In genomic region chr1:110478241-110478640, GRCh38 we compare ENCODE assay signal across 38 cellular contexts. TPM values are rescaled to one million over a fixed set of nuclear protein-coding genes. Genes with fewer than 3 reads are reported as not detected.
"Had no signal": no experiment of that assay in that cellular context is flagged by ENCODE, and none has a peak within 500 bp of the region (broad histone marks: within the 10 kb centered on the region; RNA-seq: fewer than 3 reads in every experiment).

No MANE protein-coding gene starts in this region.

- H3K27me3 ChIP-seq: heart right ventricle, right lobe of liver, uterus had no signal

- H3K27ac ChIP-seq: breast epithelium, esophagus muscularis mucosa, heart right ventricle, neutrophil, right lobe of liver, thoracic aorta, uterus had no signal

- H3K36me3 Mint-ChIP-seq: activated naive CD4-positive, alpha-beta T cell treated with anti-CD3 and anti-CD28 coated beads, Interleukin-2, amount 50 U/mL, for 24 hours had no signal

- ATAC-seq: activated CD8-positive, alpha-beta T cell treated with anti-CD3 and anti-CD28 coated beads for 36 hours; activated naive CD8-positive, alpha-beta T cell treated with anti-CD3 and anti-CD28 coated beads, Interleukin-2, amount 50 U/mL, for 24 hours; activated T-cell treated with anti-CD3 and anti-CD28 coated beads, Interleukin-2, amount 50 U/mL, for 4 hours; activated T-helper 17 cell treated with anti-CD3 and anti-CD28 coated beads, Interleukin-2, amount 50 U/mL, for 72 hours; T-helper 17 cell had no signal

- H3K4me1 Mint-ChIP-seq: activated B cell treated with CpG ODN at 0.5 μM for 24 hours; central memory CD8-positive, alpha-beta T cell; nephron had no signal

- H3K9me3 Mint-ChIP-seq: activated B cell treated with CpG ODN at 0.5 μM for 24 hours; activated CD8-positive, alpha-beta T cell treated with anti-CD3 and anti-CD28 coated beads for 36 hours; activated naive CD4-positive, alpha-beta T cell treated with anti-CD3 and anti-CD28 coated beads, Interleukin-2, amount 50 U/mL, for 24 hours; activated naive CD8-positive, alpha-beta T cell treated with anti-CD3 and anti-CD28 coated beads, Interleukin-2, amount 50 U/mL, for 24 hours; activated T-cell treated with anti-CD3 and anti-CD28 coated beads, Interleukin-2, amount 50 U/mL, for 4 hours; activated T-helper 17 cell treated with anti-CD3 and anti-CD28 coated beads, Interleukin-2, amount 50 U/mL, for 72 hours; central memory CD8-positive, alpha-beta T cell; nephron had no signal

- H3K4me1 ChIP-seq: breast epithelium, right lobe of liver, uterus had no signal

- DNase-seq: activated B cell treated with CpG ODN at 0.5 μM for 24 hours; activated CD4-positive, alpha-beta T cell treated with anti-CD3 and anti-CD28 coated beads, Interleukin-2, amount 50 U/mL, for 1 hour; activated gamma-delta T cell treated with Interleukin-2 at 50 U/mL for 16 hours; activated naive CD8-positive, alpha-beta T cell treated with anti-CD3 and anti-CD28 coated beads, Interleukin-2, amount 50 U/mL, for 24 hours; activated T-cell treated with anti-CD3 and anti-CD28 coated beads, Interleukin-2, amount 50 U/mL, for 4 hours; amygdala; dermis blood vessel endothelial cell; effector CD4-positive, alpha-beta T cell; foreskin melanocyte; heart right ventricle; left ventricle myocardium superior; mucosa of descending colon; right lobe of liver; stimulated activated CD4-positive, alpha-beta T cell treated with anti-CD3 and anti-CD28 coated beads, Interleukin-12 subunit alpha, Interleukin-12 subunit beta, amount 100 ng/mL, for 4 hours; stimulated activated CD4-positive, alpha-beta T cell treated with anti-CD3 and anti-CD28 coated beads, Interleukin-4, amount 100 ng/mL, for 1 hour; stimulated activated naive CD8-positive, alpha-beta T cell treated with anti-CD3 and anti-CD28 coated beads, Interleukin-15, Interleukin-2, amounts not matched to agents 100 U/mL and 50 U/mL, for 24 hours; T-helper 17 cell; T1000; trophoblast cell; uterus had no signal

- H3K9me3 ChIP-seq: breast epithelium, esophagus muscularis mucosa, heart right ventricle, mucosa of descending colon, neutrophil, right lobe of liver, thoracic aorta, uterus had no signal

- H3K36me3 ChIP-seq: breast epithelium, esophagus muscularis mucosa, heart right ventricle, neutrophil, right lobe of liver, thoracic aorta, uterus had no signal

- H3K4me3 Mint-ChIP-seq: activated B cell treated with CpG ODN at 0.5 μM for 24 hours; activated CD8-positive, alpha-beta T cell treated with anti-CD3 and anti-CD28 coated beads for 36 hours; activated naive CD4-positive, alpha-beta T cell treated with anti-CD3 and anti-CD28 coated beads, Interleukin-2, amount 50 U/mL, for 24 hours; activated naive CD8-positive, alpha-beta T cell treated with anti-CD3 and anti-CD28 coated beads, Interleukin-2, amount 50 U/mL, for 24 hours; activated T-cell treated with anti-CD3 and anti-CD28 coated beads, Interleukin-2, amount 50 U/mL, for 4 hours; activated T-helper 17 cell treated with anti-CD3 and anti-CD28 coated beads, Interleukin-2, amount 50 U/mL, for 72 hours; central memory CD8-positive, alpha-beta T cell; nephron; T-helper 17 cell had no signal

- H3K27ac Mint-ChIP-seq: activated B cell treated with CpG ODN at 0.5 μM for 24 hours; activated CD8-positive, alpha-beta T cell treated with anti-CD3 and anti-CD28 coated beads for 36 hours; activated naive CD4-positive, alpha-beta T cell treated with anti-CD3 and anti-CD28 coated beads, Interleukin-2, amount 50 U/mL, for 24 hours; activated naive CD8-positive, alpha-beta T cell treated with anti-CD3 and anti-CD28 coated beads, Interleukin-2, amount 50 U/mL, for 24 hours; nephron; T-helper 17 cell had no signal

- H3K4me3 ChIP-seq: breast epithelium, esophagus muscularis mucosa, heart right ventricle, mucosa of descending colon, right lobe of liver, thoracic aorta, uterus had no signal

RNA-seq across cellular contexts. Expression of gene PROK1, which starts 27.3 kb away (rescaled TPM):
- total RNA-seq: activated B cell treated with CpG ODN at 0.5 μM for 24 hours; activated CD8-positive, alpha-beta T cell treated with anti-CD3 and anti-CD28 coated beads for 36 hours; activated T-cell treated with anti-CD3 and anti-CD28 coated beads, Interleukin-2, amount 50 U/mL, for 4 hours; activated T-helper 17 cell treated with anti-CD3 and anti-CD28 coated beads, Interleukin-2, amount 50 U/mL, for 72 hours; dermis blood vessel endothelial cell; esophagus muscularis mucosa; glomerular endothelial cell; left ventricle myocardium superior; lung microvascular endothelial cell; mucosa of descending colon; myocyte; osteocyte; renal cortical epithelial cell; right lobe of liver; skeletal muscle tissue; T-helper 17 cell had no signal

RNA-seq across cellular contexts. Expression of gene KCNA10, which starts 40.7 kb away (rescaled TPM):
- total RNA-seq: activated B cell treated with CpG ODN at 0.5 μM for 24 hours; activated CD8-positive, alpha-beta T cell treated with anti-CD3 and anti-CD28 coated beads for 36 hours; activated T-cell treated with anti-CD3 and anti-CD28 coated beads, Interleukin-2, amount 50 U/mL, for 4 hours; activated T-helper 17 cell treated with anti-CD3 and anti-CD28 coated beads, Interleukin-2, amount 50 U/mL, for 72 hours; breast epithelium; dermis blood vessel endothelial cell; glomerular endothelial cell; heart right ventricle; left ventricle myocardium superior; lung microvascular endothelial cell; mesenteric fat pad; mucosa of descending colon; myocyte; osteocyte; posterior vena cava; renal cortical epithelial cell; right lobe of liver; subcutaneous adipose tissue; T-helper 17 cell; thoracic aorta; uterus had no signal
- polyA plus RNA-seq: heart right ventricle had no signal
